ENCODE assay signal across 9 cellular contexts in genomic region chr14:89720076-89720687, GRCh38.
DNase-seq lines count a peak whose midpoint lies in the region; ATAC-seq, FAIRE-seq and TF ChIP-seq lines count a peak whose summit lies in the region.
"Had no signal": no experiment of that assay in that cellular context is flagged by ENCODE, and none has a peak within 500 bp of the region (broad histone marks: within the 10 kb centered on the region; RNA-seq: fewer than 3 reads in every experiment).

No MANE protein-coding gene starts in this region.

- peak overlapping the region; percentile 53 for H3K4me3 Mint-ChIP-seq in stimulated activated effector memory CD8-positive, alpha-beta T cell treated with anti-CD3 and anti-CD28 coated beads, Interleukin-12 subunit alpha, Interleukin-12 subunit beta, amount 100 ng/mL, for 72 hours

- no peaks in the 10 kb centered on the region for H3K79me2 ChIP-seq in GM12878 (ENCODE audit: control insufficient read depth, insufficient read depth, low read length)

- TF ChIP-seq POLR2A in GM12878 (IDR thresholded peaks at IDR 0.05; ENCODE audit: low read depth, low read length): no peak

- H3K27ac ChIP-seq in GM12878 (ENCODE audit: control insufficient read depth, insufficient read depth): no peak overlapping the region

- ATAC-seq in GM19463 (IDR thresholded peaks at IDR 0.05; ENCODE audit: unreplicated experiment) (peak; percentile 16), GM12878 (peak; percentile 14; the same call in 1 of the 3 replicates)
- peak; percentile 5 for ATAC-seq in stimulated activated effector memory CD8-positive, alpha-beta T cell treated with anti-CD3 and anti-CD28 coated beads, Interleukin-12 subunit alpha, Interleukin-12 subunit beta, amount 100 ng/mL, for 72 hours

- 42% methylated on average over 7 of the region's 7 CpGs for WGBS in GM12878 (ENCODE audit: insufficient coverage, insufficient replicate concordance, low lambda C conversion rate, missing lambda C conversion rate)

- no peak for TF ChIP-seq CTCF in GM12878 (IDR thresholded peaks at IDR 0.05 in 2 of 3, conservative IDR thresholded peaks at IDR 0.05 in 1 of 3; ENCODE audit: control insufficient read depth in 2 of 3, extremely low read depth in 1 of 3, insufficient read depth in 1 of 3, low read depth in 3 of 3, low read length in 3 of 3)

- no peaks in the 10 kb centered on the region for H3K36me3 Mint-ChIP-seq in stimulated activated effector memory CD8-positive, alpha-beta T cell treated with anti-CD3 and anti-CD28 coated beads, Interleukin-12 subunit alpha, Interleukin-12 subunit beta, amount 100 ng/mL, for 72 hours

- no peak overlapping the region for H3K9ac ChIP-seq in GM12878 (ENCODE audit: control insufficient read depth, insufficient read depth, low read length)

- no peak overlapping the region for H3K4me3 ChIP-seq in GM12878
- H3K4me3 ChIP-seq: pancreas had no signal

- H3K4me1 ChIP-seq in GM12878 (ENCODE audit: control insufficient read depth, insufficient read depth, low read length): peaks cover 24% of the 10 kb centered on the region
- H3K4me1 ChIP-seq: pancreas had no signal

- CTCF ChIA-PET in GM12878 (lab: Yijun Ruan, JAX): no interaction called here

- POLR2A ChIA-PET in GM12878 (lab: Charles Lee): no interaction called here

- peak overlapping the region; percentile 38; the same call in 1 of the 2 replicates for H3K4me2 ChIP-seq in GM12878 (ENCODE audit: control insufficient read depth, insufficient read depth)

- RAD21 ChIA-PET in GM12878 (lab: Charles Lee; ENCODE audit: unreplicated experiment): no interaction called here

- no TSS peak for BruUV-seq in GM12878 (replicated peaks; lab: Mats Ljungman, UMichigan)

- H2AFZ ChIP-seq in GM12878 (ENCODE audit: control insufficient read depth, low read depth, low read length): peak overlapping the region; percentile 53

- H4K20me1 ChIP-seq in GM12878 (ENCODE audit: control insufficient read depth, insufficient read depth): no peaks in the 10 kb centered on the region

- SMC1A ChIA-PET in GM12878 (lab: Charles Lee; ENCODE audit: uncharacterized antibody, unreplicated experiment): no interaction called here

- peaks cover 77% of the 10 kb centered on the region for H3K4me1 Mint-ChIP-seq in stimulated activated effector memory CD8-positive, alpha-beta T cell treated with anti-CD3 and anti-CD28 coated beads, Interleukin-12 subunit alpha, Interleukin-12 subunit beta, amount 100 ng/mL, for 72 hours

- TF ChIP-seq EP300 in GM12878 (IDR thresholded peaks at IDR 0.05; ENCODE audit: borderline replicate concordance in 1 of 2, control insufficient read depth in 1 of 2, low read depth in 2 of 2, low read length in 2 of 2): no peak

- DNase-seq in MV-4-11 (lab: John Stamatoyannopoulos, UW): peak; percentile 25
- DNase-seq in GM12878 (ENCODE audit: low read depth, low spot score): no peak
- DNase-seq in stimulated activated effector memory CD8-positive, alpha-beta T cell treated with anti-CD3 and anti-CD28 coated beads, Interleukin-12 subunit alpha, Interleukin-12 subunit beta, amount 100 ng/mL, for 72 hours (ENCODE audit: low spot score in 2 of 2): no peak
- no peak for DNase-seq in NCI-H128 (lab: John Stamatoyannopoulos, UW; ENCODE audit: unreplicated experiment)
- DNase-seq in NCI-H2171 (lab: John Stamatoyannopoulos, UW): no peak
- no peak for DNase-seq in globus pallidus (ENCODE audit: low spot score)
- DNase-seq: T1000 had no signal

- TF ChIP-seq RAD21 in GM12878 (IDR thresholded peaks at IDR 0.05; ENCODE audit: insufficient read depth, low read depth, low read length): no peak

- H3K27me3 ChIP-seq in GM12878 (replicated peaks in 1 of 2; ENCODE audit: control insufficient read depth in 2 of 2, insufficient read depth in 2 of 2, low read length in 1 of 2): no peaks in the 10 kb centered on the region
- H3K27me3 ChIP-seq: pancreas had no signal

- no peaks in the 10 kb centered on the region for H3K9me3 Mint-ChIP-seq in stimulated activated effector memory CD8-positive, alpha-beta T cell treated with anti-CD3 and anti-CD28 coated beads, Interleukin-12 subunit alpha, Interleukin-12 subunit beta, amount 100 ng/mL, for 72 hours

- no peaks in the 10 kb centered on the region for H3K9me3 ChIP-seq in GM12878 (replicated peaks; ENCODE audit: control insufficient read depth, insufficient read depth, low read length)
- H3K9me3 ChIP-seq: pancreas had no signal

- no peak for FAIRE-seq in GM12878 (lab: Jason Lieb, UNC)
- FAIRE-seq: pancreas had no signal

- H3K27ac Mint-ChIP-seq in stimulated activated effector memory CD8-positive, alpha-beta T cell treated with anti-CD3 and anti-CD28 coated beads, Interleukin-12 subunit alpha, Interleukin-12 subunit beta, amount 100 ng/mL, for 72 hours: peak overlapping the region; percentile 93

- intact Hi-C loops in GM12878 (cut with micrococcal nuclease; ENCODE audit: unreplicated experiment): no loop called here

- in situ Hi-C loops in GM12878 (cut with MboI): no loop called here

- no peaks in the 10 kb centered on the region for H3K36me3 ChIP-seq in GM12878 (ENCODE audit: control insufficient read depth in 2 of 2, insufficient read depth in 2 of 2, low read length in 1 of 2)
- H3K36me3 ChIP-seq: pancreas had no signal

TF ChIP-seq in GM12878, 131 proteins besides CTCF, POLR2A, EP300 and RAD21:
- TF ChIP-seq ZSCAN29 (IDR thresholded peaks at IDR 0.05) (no peak), RB1 (IDR thresholded peaks at IDR 0.05; ENCODE audit: borderline replicate concordance) (no peak), ZNF24 (IDR thresholded peaks at IDR 0.05) (no peak), ZNF274 (IDR thresholded peaks at IDR 0.05; ENCODE audit: insufficient read depth, insufficient read length) (no peak), PAX5 (IDR thresholded peaks at IDR 0.05; ENCODE audit: borderline replicate concordance, low read depth, low read length) (no peak), NR2C1 (IDR thresholded peaks at IDR 0.05) (no peak)
